9 cellular contexts compared by ENCODE assay signal in genomic region chr22:45552580-45553332, GRCh38. TPM values are rescaled to one million over a fixed set of nuclear protein-coding genes. Genes with fewer than 3 reads are reported as not detected.
A peak's percentile ranks its signal among the peaks of the same experiment; 100 is the strongest.
DNase-seq lines count a peak whose midpoint lies in the region; ATAC-seq and TF ChIP-seq lines count a peak whose summit lies in the region.
"Had no signal": no experiment of that assay in that cellular context is flagged by ENCODE, and none has a peak within 500 bp of the region (broad histone marks: within the 10 kb centered on the region; RNA-seq: fewer than 3 reads in every experiment).

No MANE protein-coding gene starts in this region.

- H3K4me3 ChIP-seq in WI38 (ENCODE audit: low read depth, low read length) = no peak overlapping the region
- H3K4me3 ChIP-seq in cardiac muscle cell = no peak overlapping the region

- H3K27me3 ChIP-seq in cardiac muscle cell = no peaks in the 10 kb centered on the region

- DNase-seq in Daoy (ENCODE audit: low read depth) (peak; percentile 73), cardiac muscle cell (ENCODE audit: low read depth in 1 of 2, low spot score in 1 of 2) (peak in 1 of 2 donors; percentile 98), renal cortical epithelial cell (ENCODE audit: low read depth) (peak; percentile 82), RKO (ENCODE audit: low spot score) (no peak), NCI-H446 (lab: John Stamatoyannopoulos, UW) (no peak)
- DNase-seq in activated effector memory CD4-positive, alpha-beta T cell treated with anti-CD3 and anti-CD28 coated beads, Interleukin-2, amount 50 U/mL, for 16 hours = no peak
- DNase-seq: activated CD4-positive, alpha-beta T cell treated with anti-CD3 and anti-CD28 coated beads, Interleukin-2, amount 10 ng/mL, durations not matched to agents 7 days and 5 days had no signal

- ATAC-seq in GM19397 (IDR thresholded peaks at IDR 0.05; ENCODE audit: unreplicated experiment) = no peak

- H3K27ac ChIP-seq in cardiac muscle cell = no peak overlapping the region

- TF ChIP-seq CTCF in WI38 (IDR thresholded peaks at IDR 0.05; ENCODE audit: low read depth, low read length) (peak; percentile 45; the same call in 1 of the 2 replicates), cardiac muscle cell (IDR thresholded peaks at IDR 0.05; ENCODE audit: low read depth, low read length) (peak; percentile 65)

- H3K36me3 ChIP-seq in cardiac muscle cell = no peaks in the 10 kb centered on the region

- H3K4me1 ChIP-seq in cardiac muscle cell (ENCODE audit: low read depth) = peaks cover 6% of the 10 kb centered on the region

- H3K9me3 ChIP-seq in cardiac muscle cell (ENCODE audit: low read depth) = no peaks in the 10 kb centered on the region

RNA-seq across cellular contexts. Expression of gene FBLN1, which starts 50.1 kb away (rescaled TPM):
- 7.2 and 10.0 TPM in 2 replicates for total RNA-seq in Daoy (2014; rRNA removed; shearing (Covaris generic))
- total RNA-seq in cardiac muscle cell (24.2 and 53.8 TPM in 2 replicates), renal cortical epithelial cell (17.1 TPM in 1 of 2 replicates, not detected in the other)
- 55.7 and 116 TPM in 2 replicates for polyA plus RNA-seq in cardiac muscle cell
- total RNA-seq: activated CD4-positive, alpha-beta T cell treated with anti-CD3 and anti-CD28 coated beads, Interleukin-2, amount 10 ng/mL, durations not matched to agents 7 days and 5 days had no signal

Comparison
In these comparisons a context has a peak if more than half of its experiments do, and no peak if none do; other contexts are left out.
1. DNase-seq: peak in Daoy (single experiment) and renal cortical epithelial cell (single experiment); none in RKO (single experiment), activated effector memory CD4-positive, alpha-beta T cell treated with anti-CD3 and anti-CD28 coated beads, Interleukin-2, amount 50 U/mL, for 16 hours (single experiment) and NCI-H446 (0 of 2).